16 cellular contexts compared by ENCODE assay signal in genomic region chr2:73956211-73956865, GRCh38. TPM values are rescaled to one million over a fixed set of nuclear protein-coding genes. Genes with fewer than 3 reads are reported as not detected.
A peak's percentile ranks its signal among the peaks of the same experiment; 100 is the strongest.
DNase-seq lines count a peak whose midpoint lies in the region; ATAC-seq, FAIRE-seq and TF ChIP-seq lines count a peak whose summit lies in the region.
"Had no signal": no experiment of that assay in that cellular context is flagged by ENCODE, and none has a peak within 500 bp of the region (broad histone marks: within the 10 kb centered on the region; RNA-seq: fewer than 3 reads in every experiment).

No MANE protein-coding gene starts in this region.

- in situ Hi-C loops in GM13977 (cut with MboI; ENCODE audit: low pct_unique_long_range_greater_than_20kb, low sequenced_read_pairs, unreplicated experiment), result no loop called here

- H3K27ac Mint-ChIP-seq in GM23338 (no peak overlapping the region), brain (peak overlapping the region in 3 of 5 experiments; percentile 17 to 49 (median 29)), mesothelial cell of epicardium (peak overlapping the region; percentile 83)

- DNase-seq in A549 (ENCODE audit: low read depth in 1 of 2, low spot score in 1 of 2) (peak in 1 of 2 experiments; percentile 16), GM23338 (ENCODE audit: low spot score) (no peak), mesothelial cell of epicardium (ENCODE audit: low spot score in 2 of 2, unreplicated experiment in 2 of 2) (no peak), DMS114 treated with DMSO at 0.1 percent for 48 hours (lab: John Stamatoyannopoulos, UW; ENCODE audit: unreplicated experiment) (no peak), GM13977 (ENCODE audit: low spot score) (no peak), occipital lobe (lab: John Stamatoyannopoulos, UW) (no peak)
- DNase-seq in activated CD4-positive, alpha-beta T cell treated with anti-CD3 and anti-CD28 coated beads, Interleukin-2, amount 50 U/mL, for 4 hours, result no peak
- DNase-seq: AML-193; CD8-positive, alpha-beta memory T cell; EL; HCEC 1CT; NCI-H226; NCI-H69; NK-92 treated with Interleukin-12 subunit alpha and Interleukin-12 subunit beta, amount 100 ng/mL, for 24 hours had no signal

- no peak for TF ChIP-seq RAD21 in A549 (conservative IDR thresholded peaks at IDR 0.05 in 1 of 2, IDR thresholded peaks at IDR 0.05 in 1 of 2)

- CTCF ChIA-PET in A549 (lab: Yijun Ruan, JAX), result interaction anchor here (0.8 to 1.4 kb wide), 3 partner anchors 12 to 195 kb away, joined by 3 to 7 read pairs (median 4); no protein-coding TSS in a partner anchor

- H3K4me2 ChIP-seq in A549, result no peak overlapping the region
- H3K4me2 ChIP-seq in GM23338, result no peak overlapping the region

- no peak overlapping the region for H3K4me3 Mint-ChIP-seq in GM23338
- no peak overlapping the region for H3K4me3 Mint-ChIP-seq in brain
- H3K4me3 Mint-ChIP-seq in mesothelial cell of epicardium, result no peak overlapping the region
- H3K4me3 Mint-ChIP-seq: CD8-positive, alpha-beta memory T cell had no signal

- no peaks in the 10 kb centered on the region for H3K9me3 ChIP-seq in A549
- H3K9me3 ChIP-seq: SJSA1 had no signal

- no peak for TF ChIP-seq POLR2A in A549 (IDR thresholded peaks at IDR 0.05; ENCODE audit: low read length)

- H3K4me1 ChIP-seq in A549 (no peaks in the 10 kb centered on the region), GM23338 (ENCODE audit: insufficient read depth) (no peaks in the 10 kb centered on the region)
- H3K4me1 ChIP-seq: SJSA1 had no signal

- H3K79me2 ChIP-seq in GM23338 (replicated peaks; ENCODE audit: insufficient read depth), result peaks cover 3% of the 10 kb centered on the region; the same call in 1 of the 2 replicates

- 85% methylated on average over 5 of the region's 5 CpGs for WGBS in A549 (ENCODE audit: missing lambda C conversion rate)

- no peak overlapping the region for H3K4me3 ChIP-seq in A549
- no peak overlapping the region for H3K4me3 ChIP-seq in GM23338
- H3K4me3 ChIP-seq: SJSA1 had no signal

- no peaks in the 10 kb centered on the region for H3K4me1 Mint-ChIP-seq in GM23338
- no peaks in the 10 kb centered on the region for H3K4me1 Mint-ChIP-seq in brain
- H3K4me1 Mint-ChIP-seq in mesothelial cell of epicardium, result peaks cover 25% of the 10 kb centered on the region

- H3K36me3 Mint-ChIP-seq in GM23338 (ENCODE audit: low read depth) (peaks cover 58% of the 10 kb centered on the region), brain (peaks cover 77% of the 10 kb centered on the region), mesothelial cell of epicardium (peaks cover 48% of the 10 kb centered on the region)

- POLR2A ChIA-PET in A549 (lab: Yijun Ruan, JAX), result interaction anchor here (0.6 kb wide), 1 partner anchor 11 kb away, joined by 6 read pairs; no protein-coding TSS in a partner anchor

- ATAC-seq in A549 (peak; percentile 40 to 67; a peak in 5 of 6 replicates), GM23338 (peak; percentile 34; the same call in 1 of the 3 replicates)

- no peak overlapping the region for H2AFZ ChIP-seq in GM23338

- no peak for TF ChIP-seq CTCF in A549 (IDR thresholded peaks at IDR 0.05)
- TF ChIP-seq CTCF in GM23338 (conservative IDR thresholded peaks at IDR 0.05; ENCODE audit: low read depth in 2 of 2), result peak in 1 of 2 experiments; percentile 23; a peak in 2 of 4 replicates
- no peak for TF ChIP-seq CTCF in brain (conservative IDR thresholded peaks at IDR 0.05)
- no peak for TF ChIP-seq CTCF in mesothelial cell of epicardium (IDR thresholded peaks at IDR 0.05; ENCODE audit: unreplicated experiment)
- no peak for TF ChIP-seq CTCF in GM13977 (IDR thresholded peaks at IDR 0.05; ENCODE audit: extremely low read depth, insufficient read depth, missing control alignments)

- H3K9me2 ChIP-seq in GM23338 (ENCODE audit: insufficient read depth), result no peaks in the 10 kb centered on the region

- no peak overlapping the region for H3K27ac ChIP-seq in A549
- H3K27ac ChIP-seq in GM23338 (ENCODE audit: low read depth), result no peak overlapping the region
- H3K27ac ChIP-seq: SJSA1 had no signal

- TF ChIP-seq EP300 in A549 (IDR thresholded peaks at IDR 0.05), result no peak

- no peak for FAIRE-seq in A549 (lab: Jason Lieb, UNC)

- peaks cover 29% of the 10 kb centered on the region for H3K36me3 ChIP-seq in GM23338 (ENCODE audit: insufficient read depth)

- no peaks in the 10 kb centered on the region for H3F3A ChIP-seq in GM23338 (replicated peaks; ENCODE audit: low read depth)

- H3K27me3 ChIP-seq in GM23338 (ENCODE audit: insufficient read depth), result no peaks in the 10 kb centered on the region
- H3K27me3 ChIP-seq: SJSA1 had no signal

- peaks cover 30% of the 10 kb centered on the region for H4K20me1 ChIP-seq in GM23338 (replicated peaks; ENCODE audit: insufficient read depth)

- H3K27me3 Mint-ChIP-seq in GM23338 (ENCODE audit: insufficient read depth, low read depth, poor library complexity), result peaks cover 2% of the 10 kb centered on the region
- H3K27me3 Mint-ChIP-seq in brain, result no peaks in the 10 kb centered on the region
- no peaks in the 10 kb centered on the region for H3K27me3 Mint-ChIP-seq in mesothelial cell of epicardium (ENCODE audit: low read depth)
- H3K27me3 Mint-ChIP-seq: CD8-positive, alpha-beta memory T cell had no signal

- H3K9me3 Mint-ChIP-seq in GM23338, result no peaks in the 10 kb centered on the region
- H3K9me3 Mint-ChIP-seq in brain, result peaks cover 0 to 2% (median 0%) of the 10 kb centered on the region in 5 experiments
- H3K9me3 Mint-ChIP-seq in mesothelial cell of epicardium, result no peaks in the 10 kb centered on the region
- H3K9me3 Mint-ChIP-seq: CD8-positive, alpha-beta memory T cell had no signal

TF ChIP-seq in A549, 52 proteins besides CTCF, POLR2A, EP300 and RAD21:
- no peak for TF ChIP-seq RFX5 (IDR thresholded peaks at IDR 0.05)
- TF ChIP-seq, protein P1, sequence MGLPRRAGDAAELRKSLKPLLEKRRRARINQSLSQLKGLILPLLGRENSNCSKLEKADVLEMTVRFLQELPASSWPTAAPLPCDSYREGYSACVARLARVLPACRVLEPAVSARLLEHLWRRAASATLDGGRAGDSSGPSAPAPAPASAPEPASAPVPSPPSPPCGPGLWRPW (IDR thresholded peaks at IDR 0.05), result no peak
- TF ChIP-seq RCOR1 (IDR thresholded peaks at IDR 0.05; ENCODE audit: low read depth, low read length), result no peak
- TF ChIP-seq ZNF302 (CRISPR knock-in tag; IDR thresholded peaks at IDR 0.05), result no peak

RNA-seq across cellular contexts. Expression of gene TET3, which starts 28.4 kb away (rescaled TPM):
- polyA plus RNA-seq in A549 (2011; rRNA removed) (6.1 and 7.5 TPM in 2 replicates), A549 (2017; fragmentation: RNase III; extraction: RNeasy Plus Mini Kit Qiagen cat#74134 plus additional on column Dnase treatment) (4.5 to 5.2 TPM (median 4.6 TPM) in 3 replicates), GM23338 (2016; fragmentation: Nextera tagmentation; extraction: Ambion mirVana) (3.6 and 3.8 TPM in 2 replicates), brain (ENCODE audit: insufficient read depth, low read depth, low replicate concordance) (9.4 TPM)
- polyA plus RNA-seq in A549 (2012; cell fraction: cytosol; rRNA removed), result 3.0 and 3.6 TPM in 2 replicates
- 9.1 and 9.5 TPM in 2 replicates for polyA plus RNA-seq in A549 (2012; cell fraction: nucleus; rRNA removed)
- polyA minus RNA-seq in A549 (2011; rRNA and poly(A)+ RNA removed), result 7.8 and 10.6 TPM in 2 replicates
- 18.3 and 19.9 TPM in 2 replicates for total RNA-seq in GM23338 (2014; rRNA removed; shearing (Covaris generic))
- total RNA-seq in mesothelial cell of epicardium (39.6 to 42.6 TPM (median 41.2 TPM) in 3 replicates), occipital lobe (20.9 TPM)

RNA-seq across cellular contexts. Expression of gene DGUOK, which starts 29.7 kb away (rescaled TPM):
- 145 and 185 TPM in 2 replicates for polyA plus RNA-seq in A549 (2011; rRNA removed)
- polyA plus RNA-seq in A549 (2012; cell fraction: cytosol; rRNA removed), result 151 and 179 TPM in 2 replicates
- polyA plus RNA-seq in A549 (2012; cell fraction: nucleus; rRNA removed), result 66.6 and 72.0 TPM in 2 replicates
- polyA plus RNA-seq in A549 (2017; fragmentation: RNase III; extraction: RNeasy Plus Mini Kit Qiagen cat#74134 plus additional on column Dnase treatment), result 128 to 131 TPM (median 129 TPM) in 3 replicates
- 43.1 and 44.4 TPM in 2 replicates for polyA minus RNA-seq in A549 (2011; rRNA and poly(A)+ RNA removed)
- total RNA-seq in GM23338 (2014; rRNA removed; shearing (Covaris generic)), result 57.2 and 68.4 TPM in 2 replicates
- polyA plus RNA-seq in GM23338 (2016; fragmentation: Nextera tagmentation; extraction: Ambion mirVana), result 287 and 292 TPM in 2 replicates
- 105 TPM for polyA plus RNA-seq in brain (ENCODE audit: insufficient read depth, low read depth, low replicate concordance)
- 66.0 to 69.5 TPM (median 66.8 TPM) in 3 replicates for total RNA-seq in mesothelial cell of epicardium
- 45.7 TPM for total RNA-seq in occipital lobe
